In genomic region chr1:210233495-210234253, GRCh38 we compare ENCODE assay signal across 9 cellular contexts. TPM values are rescaled to one million over a fixed set of nuclear protein-coding genes. Genes with fewer than 3 reads are reported as not detected.
DNase-seq lines count a peak whose midpoint lies in the region; TF ChIP-seq lines count a peak whose summit lies in the region.
"Had no signal": no experiment of that assay in that cellular context is flagged by ENCODE, and none has a peak within 500 bp of the region (broad histone marks: within the 10 kb centered on the region; RNA-seq: fewer than 3 reads in every experiment).

No MANE protein-coding gene starts in this region.

- H3K27me3 ChIP-seq in skeletal muscle satellite cell (ENCODE audit: control insufficient read depth, insufficient read depth, low read length): no peaks in the 10 kb centered on the region

- peaks cover 33% of the 10 kb centered on the region for H3K4me1 ChIP-seq in skeletal muscle satellite cell (ENCODE audit: control insufficient read depth, insufficient read depth, low read length)

- DNase-seq in NCI-H510A treated with DMSO at 0.1 percent for 48 hours (lab: John Stamatoyannopoulos, UW) (peak; percentile 54), NCI-H510A (lab: John Stamatoyannopoulos, UW) (no peak), NCI-H82 (lab: John Stamatoyannopoulos, UW) (peak; percentile 79), cardiac fibroblast (ENCODE audit: low read depth in 2 of 2) (peak; percentile 74 to 77), inferior parietal cortex (ENCODE audit: extremely low spot score) (peak; percentile 62), OCI-M1 (lab: John Stamatoyannopoulos, UW) (no peak), T-helper 1 cell (no peak)

- H3K4me3 ChIP-seq in cardiac fibroblast (replicated peaks in 1 of 2; ENCODE audit: low read depth in 2 of 2, low read length in 2 of 2) (peak overlapping the region; percentile 64 to 69), skeletal muscle satellite cell (ENCODE audit: low read length) (peak overlapping the region; percentile 82)

- H3K36me3 ChIP-seq in skeletal muscle satellite cell (ENCODE audit: insufficient read depth, low read length): no peaks in the 10 kb centered on the region

- H3K4me2 ChIP-seq in skeletal muscle satellite cell (ENCODE audit: low read length): peak overlapping the region; percentile 98

- H3K9ac ChIP-seq in skeletal muscle satellite cell (ENCODE audit: low read depth, low read length): peak overlapping the region; percentile 75

- TF ChIP-seq CTCF in cardiac fibroblast (IDR thresholded peaks at IDR 0.05; ENCODE audit: low read depth, low read length): no peak

- no peaks in the 10 kb centered on the region for H3K9me3 ChIP-seq in skeletal muscle satellite cell (replicated peaks; ENCODE audit: low read length)

RNA-seq across cellular contexts. Expression of gene SERTAD4, which starts 1.1 kb away (rescaled TPM):
- total RNA-seq in skeletal muscle satellite cell (2012; rRNA removed): 0.22 TPM in 1 of 2 replicates, not detected in the other
- total RNA-seq: activated CD8-positive, alpha-beta memory T cell treated with anti-CD3 and anti-CD28 coated beads for 36 hours had no signal

Comparison
In these comparisons a context has a peak if more than half of its experiments do, and no peak if none do; other contexts are left out.
1. DNase-seq: peak in NCI-H510A treated with DMSO at 0.1 percent for 48 hours (single experiment), NCI-H82 (single experiment), cardiac fibroblast (2 of 2) and inferior parietal cortex (single experiment); none in NCI-H510A (single experiment), OCI-M1 (single experiment) and T-helper 1 cell (0 of 5).